Comparison of ENCODE assay signal across 1 cellular context in genomic region chr20:62395311-62396242, GRCh38.
TF ChIP-seq lines count a peak whose summit lies in the region.

No MANE protein-coding gene starts in this region.

TF ChIP-seq in GM23338, 12 proteins besides CTCF, POLR2A, EP300 and RAD21 (continued from another document):
- no peak for TF ChIP-seq REST (IDR thresholded peaks at IDR 0.05; ENCODE audit: unreplicated experiment)
- no peak for TF ChIP-seq STAT1 (IDR thresholded peaks at IDR 0.05; ENCODE audit: unreplicated experiment)
- no peak for TF ChIP-seq POLR2AphosphoS5 (IDR thresholded peaks at IDR 0.05; ENCODE audit: low read depth)
- no peak for TF ChIP-seq ZNF114 (CRISPR knock-in tag; IDR thresholded peaks at IDR 0.05)
- no peak for TF ChIP-seq JUNB (IDR thresholded peaks at IDR 0.05; ENCODE audit: unreplicated experiment)
- TF ChIP-seq ZNF462 (CRISPR knock-in tag; IDR thresholded peaks at IDR 0.05), result no peak
- TF ChIP-seq EZH2 (IDR thresholded peaks at IDR 0.05; ENCODE audit: low read depth, unreplicated experiment), result no peak
- TF ChIP-seq NANOG (IDR thresholded peaks at IDR 0.05; ENCODE audit: borderline replicate concordance), result no peak
- no peak for TF ChIP-seq EZH2phosphoT487 (IDR thresholded peaks at IDR 0.05; ENCODE audit: unreplicated experiment)
